ENCODE assay signal across 1 cellular context in the genomic region with DNA sequence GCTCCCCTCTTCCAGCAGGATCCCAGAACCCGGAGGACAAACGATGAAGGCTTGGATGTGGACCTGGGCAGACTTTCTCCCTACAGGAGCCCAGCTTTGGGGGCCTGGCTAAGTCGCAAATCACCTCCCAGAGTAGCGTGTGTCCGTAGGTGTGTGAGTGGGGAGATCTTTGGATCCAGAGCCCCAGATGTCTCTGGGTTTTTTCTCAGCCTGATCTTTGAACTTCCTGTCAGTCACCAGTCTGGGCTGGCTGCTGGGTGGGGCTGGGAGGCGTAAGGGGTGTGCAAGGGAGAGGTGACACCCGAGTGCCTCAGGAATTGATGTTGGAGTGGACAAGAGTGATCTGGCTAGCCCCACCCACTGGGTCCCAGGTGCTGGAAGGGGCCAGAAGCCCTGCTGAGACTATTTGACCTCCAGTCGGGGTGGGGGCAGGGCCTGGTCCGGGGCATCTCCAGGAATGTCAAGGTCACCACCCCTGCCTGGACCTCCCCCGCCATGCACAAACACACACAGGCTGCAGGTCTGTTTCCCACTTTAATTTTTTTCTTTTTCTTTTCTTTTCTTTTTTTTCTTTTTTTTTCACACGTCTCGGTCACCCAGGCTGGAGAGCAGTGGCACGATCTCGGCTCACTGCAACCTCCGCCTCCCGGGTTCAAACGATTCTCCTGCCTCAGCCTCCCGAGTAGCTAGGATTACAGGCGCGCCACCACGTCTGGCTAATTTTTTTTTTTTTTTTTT.
TF ChIP-seq lines count a peak whose summit lies in the region.

A gene with protein sequence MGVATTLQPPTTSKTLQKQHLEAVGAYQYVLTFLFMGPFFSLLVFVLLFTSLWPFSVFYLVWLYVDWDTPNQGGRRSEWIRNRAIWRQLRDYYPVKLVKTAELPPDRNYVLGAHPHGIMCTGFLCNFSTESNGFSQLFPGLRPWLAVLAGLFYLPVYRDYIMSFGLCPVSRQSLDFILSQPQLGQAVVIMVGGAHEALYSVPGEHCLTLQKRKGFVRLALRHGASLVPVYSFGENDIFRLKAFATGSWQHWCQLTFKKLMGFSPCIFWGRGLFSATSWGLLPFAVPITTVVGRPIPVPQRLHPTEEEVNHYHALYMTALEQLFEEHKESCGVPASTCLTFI (minus strand): TSS at position 175 of the 738 bp plus-strand sequence. CDS start 182 bp downstream, outside the sequence.

TF ChIP-seq in HepG2, 621 proteins besides CTCF, POLR2A, EP300 and RAD21 (continues in another document):
- TF ChIP-seq JDP2 (CRISPR knock-in tag; IDR thresholded peaks at IDR 0.05; ENCODE audit: borderline replicate concordance) (no peak; the same call in 1 of the 2 replicates), SP5 (CRISPR knock-in tag; IDR thresholded peaks at IDR 0.05; ENCODE audit: borderline replicate concordance, low read depth) (peak; percentile 90), ZNF775 (CRISPR knock-in tag; IDR thresholded peaks at IDR 0.05; ENCODE audit: borderline replicate concordance) (no peak), ZXDC (CRISPR knock-in tag; IDR thresholded peaks at IDR 0.05) (no peak), TFAP4 (IDR thresholded peaks at IDR 0.05; ENCODE audit: borderline replicate concordance, low read depth) (peak; percentile 89), ZNF292 (CRISPR knock-in tag; IDR thresholded peaks at IDR 0.05; ENCODE audit: borderline replicate concordance, low read depth) (0 out of 2 replicates have a peak, but pooled peaks have one; percentile 40), TARDBP (CRISPR knock-in tag; IDR thresholded peaks at IDR 0.05) (peak; percentile 80; the same call in 1 of the 2 replicates), ZNF30 (CRISPR knock-in tag; IDR thresholded peaks at IDR 0.05) (no peak), PAXIP1 (CRISPR knock-in tag; conservative IDR thresholded peaks at IDR 0.05) (peak; percentile 94), SP140L (CRISPR knock-in tag; IDR thresholded peaks at IDR 0.05; ENCODE audit: borderline replicate concordance) (peak; percentile 29; the same call in 1 of the 2 replicates), RAD51 (IDR thresholded peaks at IDR 0.05; ENCODE audit: borderline replicate concordance) (no peak), ZNF367 (CRISPR knock-in tag; IDR thresholded peaks at IDR 0.05; ENCODE audit: borderline replicate concordance) (no peak), ZNF275 (CRISPR knock-in tag; IDR thresholded peaks at IDR 0.05; ENCODE audit: borderline replicate concordance) (no peak), KDM3A (CRISPR knock-in tag; IDR thresholded peaks at IDR 0.05; ENCODE audit: low read depth) (peak; percentile 81; the same call in 1 of the 2 replicates), HMGXB3 (CRISPR knock-in tag; IDR thresholded peaks at IDR 0.05; ENCODE audit: borderline replicate concordance) (peak; percentile 65; the same call in 1 of the 2 replicates), SIX4 (CRISPR knock-in tag; IDR thresholded peaks at IDR 0.05) (peak; percentile 75), MIER2 (CRISPR knock-in tag; IDR thresholded peaks at IDR 0.05) (peak; percentile 29; the same call in 1 of the 2 replicates), NR2C2 (CRISPR knock-in tag; IDR thresholded peaks at IDR 0.05; ENCODE audit: borderline replicate concordance) (peak; percentile 85), NR3C1 (CRISPR knock-in tag; IDR thresholded peaks at IDR 0.05) (no peak), FOXP4 (CRISPR knock-in tag; IDR thresholded peaks at IDR 0.05) (peak; percentile 75), TEAD2 (CRISPR knock-in tag; IDR thresholded peaks at IDR 0.05) (no peak), JUNB (CRISPR knock-in tag; IDR thresholded peaks at IDR 0.05; ENCODE audit: borderline replicate concordance) (no peak; the same call in 1 of the 2 replicates), ZNF629 (CRISPR knock-in tag; conservative IDR thresholded peaks at IDR 0.05) (no peak), SALL2 (CRISPR knock-in tag; IDR thresholded peaks at IDR 0.05) (0 out of 2 replicates have a peak, but pooled peaks have one; percentile 16)
- TF ChIP-seq, protein P1, sequence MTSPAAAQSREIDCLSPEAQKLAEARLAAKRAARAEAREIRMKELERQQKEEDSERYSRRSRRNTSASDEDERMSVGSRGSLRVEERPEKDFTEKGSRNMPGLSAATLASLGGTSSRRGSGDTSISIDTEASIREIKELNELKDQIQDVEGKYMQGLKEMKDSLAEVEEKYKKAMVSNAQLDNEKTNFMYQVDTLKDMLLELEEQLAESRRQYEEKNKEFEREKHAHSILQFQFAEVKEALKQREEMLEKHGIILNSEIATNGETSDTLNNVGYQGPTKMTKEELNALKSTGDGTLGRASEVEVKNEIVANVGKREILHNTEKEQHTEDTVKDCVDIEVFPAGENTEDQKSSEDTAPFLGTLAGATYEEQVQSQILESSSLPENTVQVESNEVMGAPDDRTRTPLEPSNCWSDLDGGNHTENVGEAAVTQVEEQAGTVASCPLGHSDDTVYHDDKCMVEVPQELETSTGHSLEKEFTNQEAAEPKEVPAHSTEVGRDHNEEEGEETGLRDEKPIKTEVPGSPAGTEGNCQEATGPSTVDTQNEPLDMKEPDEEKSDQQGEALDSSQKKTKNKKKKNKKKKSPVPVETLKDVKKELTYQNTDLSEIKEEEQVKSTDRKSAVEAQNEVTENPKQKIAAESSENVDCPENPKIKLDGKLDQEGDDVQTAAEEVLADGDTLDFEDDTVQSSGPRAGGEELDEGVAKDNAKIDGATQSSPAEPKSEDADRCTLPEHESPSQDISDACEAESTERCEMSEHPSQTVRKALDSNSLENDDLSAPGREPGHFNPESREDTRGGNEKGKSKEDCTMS (CRISPR knock-in tag; conservative IDR thresholded peaks at IDR 0.05): no peak
- TF ChIP-seq, protein P2, sequence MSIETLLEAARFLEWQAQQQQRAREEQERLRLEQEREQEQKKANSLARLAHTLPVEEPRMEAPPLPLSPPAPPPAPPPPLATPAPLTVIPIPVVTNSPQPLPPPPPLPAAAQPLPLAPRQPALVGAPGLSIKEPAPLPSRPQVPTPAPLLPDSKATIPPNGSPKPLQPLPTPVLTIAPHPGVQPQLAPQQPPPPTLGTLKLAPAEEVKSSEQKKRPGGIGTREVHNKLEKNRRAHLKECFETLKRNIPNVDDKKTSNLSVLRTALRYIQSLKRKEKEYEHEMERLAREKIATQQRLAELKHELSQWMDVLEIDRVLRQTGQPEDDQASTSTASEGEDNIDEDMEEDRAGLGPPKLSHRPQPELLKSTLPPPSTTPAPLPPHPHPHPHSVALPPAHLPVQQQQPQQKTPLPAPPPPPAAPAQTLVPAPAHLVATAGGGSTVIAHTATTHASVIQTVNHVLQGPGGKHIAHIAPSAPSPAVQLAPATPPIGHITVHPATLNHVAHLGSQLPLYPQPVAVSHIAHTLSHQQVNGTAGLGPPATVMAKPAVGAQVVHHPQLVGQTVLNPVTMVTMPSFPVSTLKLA (IDR thresholded peaks at IDR 0.05): 0 out of 2 replicates have a peak, but pooled peaks have one; percentile 17
